ENCODE assay signal across 10 cellular contexts in the genomic region with DNA sequence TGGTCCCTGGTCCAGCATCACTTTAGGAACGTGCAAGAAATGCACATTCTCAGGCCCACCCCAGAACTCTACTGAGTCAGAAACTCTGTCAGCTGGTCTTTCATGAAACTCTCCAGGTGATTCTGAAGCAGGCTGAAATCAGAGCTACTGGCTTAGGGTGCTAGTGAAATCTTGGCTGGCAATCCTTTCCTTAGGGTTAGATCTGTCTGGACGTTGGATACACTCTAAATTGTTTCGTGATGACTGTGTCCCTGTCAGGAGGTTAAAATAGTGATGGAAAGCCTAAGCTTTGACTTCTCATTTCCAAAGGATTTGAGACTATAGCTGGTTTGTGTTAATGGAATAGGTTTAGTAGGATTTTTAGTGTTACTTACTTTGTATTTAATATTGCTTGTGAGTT.
DNase-seq lines count a peak whose midpoint lies in the region; ATAC-seq and TF ChIP-seq lines count a peak whose summit lies in the region.
"Had no signal": no experiment of that assay in that cellular context is flagged by ENCODE, and none has a peak within 500 bp of the region (broad histone marks: within the 10 kb centered on the region; RNA-seq: fewer than 3 reads in every experiment).

No MANE protein-coding gene starts in this region.

- WGBS in IMR-90 (ENCODE audit: extremely low coverage in 2 of 2, insufficient read length in 1 of 2), 2 experiments, result 60% methylated on average over 1 of the region's 3 CpGs; no CpG with 5 or more reads in 1 of the 2 experiments
- WGBS in mammary epithelial cell (ENCODE audit: low coverage, missing lambda C conversion rate), result 0% methylated on average over 3 of the region's 3 CpGs
- 65 to 77% methylated on average over 3 of the region's 3 CpGs for WGBS in thyroid gland, 2 donors

- TF ChIP-seq CTCF in IMR-90 (conservative IDR thresholded peaks at IDR 0.05; ENCODE audit: low read depth, low read length), result no peak
- no peak for TF ChIP-seq CTCF in mammary epithelial cell (conservative IDR thresholded peaks at IDR 0.05 in 1 of 2, IDR thresholded peaks at IDR 0.05 in 1 of 2; ENCODE audit: extremely low read depth in 1 of 2, insufficient read depth in 1 of 2, low read depth in 1 of 2, low read length in 2 of 2)
- no peak for TF ChIP-seq CTCF in thyroid gland (IDR thresholded peaks at IDR 0.05)

- H2AK9ac ChIP-seq in IMR-90 (replicated peaks; ENCODE audit: low read depth, low read length, poor library complexity), result no peak overlapping the region

- BruUV-seq in IMR-90 (replicated peaks; lab: Mats Ljungman, UMichigan) (no TSS peak), mammary epithelial cell (replicated peaks; lab: Mats Ljungman, UMichigan) (no TSS peak)

- H3K4me3 ChIP-seq in IMR-90 (ENCODE audit: insufficient read depth, low read depth, low read length) (no peak overlapping the region), mammary epithelial cell (replicated peaks in 1 of 3; ENCODE audit: insufficient read depth in 1 of 3, low read depth in 2 of 3, low read length in 3 of 3) (no peak overlapping the region), thyroid gland (replicated peaks in 1 of 3) (no peak overlapping the region)
- H3K4me3 ChIP-seq in CD8-positive, alpha-beta memory T cell (ENCODE audit: low read length), result no peak overlapping the region

- no peak overlapping the region for H3K14ac ChIP-seq in IMR-90 (replicated peaks; ENCODE audit: low read depth, low read length)

- peak overlapping the region; percentile 3; the same call in 1 of the 3 replicates for H2BK15ac ChIP-seq in IMR-90 (ENCODE audit: low read depth, low read length)

- peaks cover 27% of the 10 kb centered on the region for H3K4me1 ChIP-seq in IMR-90 (ENCODE audit: control insufficient read depth, insufficient read depth, low read length)
- H3K4me1 ChIP-seq in mammary epithelial cell (ENCODE audit: insufficient read depth, low read length), result peaks cover 61% of the 10 kb centered on the region
- H3K4me1 ChIP-seq in thyroid gland, result peaks cover 16 to 45% of the 10 kb centered on the region in 2 donors
- H3K4me1 ChIP-seq in CD8-positive, alpha-beta memory T cell (ENCODE audit: insufficient read depth, low read length), result no peaks in the 10 kb centered on the region

- intact Hi-C loops in IMR-90 (cut with micrococcal nuclease) (no loop called here), mammary epithelial cell (cut with micrococcal nuclease) (loop anchor here (1.0 to 2.0 kb wide), 2 partner anchors 58 to 100 kb away; no protein-coding TSS in a partner anchor), thyroid gland (cut with DNase I) (no loop called here)

- in situ Hi-C loops in IMR-90 (cut with MboI; ENCODE audit: low sequenced_read_pairs), result no loop called here
- in situ Hi-C loops in mammary epithelial cell (cut with MboI; ENCODE audit: low sequenced_read_pairs in 2 of 2), result no loop called here

- CTCF ChIA-PET in IMR-90 (lab: Yijun Ruan, JAX), result interaction anchor here (1.2 to 1.9 kb wide), 2 partner anchors 12 to 17 kb away, joined by 3 to 4 read pairs; no protein-coding TSS in a partner anchor
- CTCF ChIA-PET in mammary epithelial cell (lab: Charles Lee; ENCODE audit: low non-redundant PET), result no interaction called here
- CTCF ChIA-PET in CD8-positive, alpha-beta memory T cell (lab: Charles Lee), result interaction anchor here (1.5 kb wide), 1 partner anchor 134 kb away, joined by 3 read pairs; no protein-coding TSS in a partner anchor

- no peak overlapping the region for H3K9ac ChIP-seq in IMR-90 (ENCODE audit: low read depth, low read length)
- peak overlapping the region; percentile 61 for H3K9ac ChIP-seq in mammary epithelial cell (ENCODE audit: insufficient read depth, low read length)

- no peaks in the 10 kb centered on the region for H3K27me3 Mint-ChIP-seq in CD8-positive, alpha-beta memory T cell
- no peaks in the 10 kb centered on the region for H3K27me3 Mint-ChIP-seq in T-helper 2 cell treated with Interferon-gamma antibody and Interleukin-4, amounts not matched to agents 5 μg/mL and 100 μg/mL, for 36 hours (ENCODE audit: low read depth)
- H3K27me3 Mint-ChIP-seq: stimulated activated naive CD8-positive, alpha-beta T cell treated with anti-CD3 and anti-CD28 coated beads, Interleukin-15, Interleukin-2, amounts not matched to agents 100 ng/mL and 50 ng/mL, for 24 hours had no signal

- 0 out of 2 replicates have a peak overlapping the region, but pooled peaks have one; percentile 0 for H2BK20ac ChIP-seq in IMR-90 (ENCODE audit: low read depth, low read length)

- no peak for TF ChIP-seq RAD21 in IMR-90 (IDR thresholded peaks at IDR 0.05; ENCODE audit: low read length)

- no peaks in the 10 kb centered on the region for H3K9me3 Mint-ChIP-seq in CD8-positive, alpha-beta memory T cell
- H3K9me3 Mint-ChIP-seq in T-helper 2 cell treated with Interferon-gamma antibody and Interleukin-4, amounts not matched to agents 5 μg/mL and 100 μg/mL, for 36 hours, result no peaks in the 10 kb centered on the region
- H3K9me3 Mint-ChIP-seq: activated T-helper 2 cell treated with anti-CD3 and anti-CD28 coated beads, Interferon-gamma antibody, Interleukin-2, Interleukin-4, amounts not matched to agents 10 μg/mL and 5 μg/mL and 100 μg/mL, durations not matched to agents 14 hours and 24 hours and 36 hours; stimulated activated naive CD8-positive, alpha-beta T cell treated with anti-CD3 and anti-CD28 coated beads, Interleukin-15, Interleukin-2, amounts not matched to agents 100 ng/mL and 50 ng/mL, for 24 hours had no signal

- peaks cover 20% of the 10 kb centered on the region; the same call in 1 of the 2 replicates for H3K9me1 ChIP-seq in IMR-90 (ENCODE audit: insufficient read depth, low read length)

- peak overlapping the region in 1 of 2 experiments; percentile 6; a peak in 1 of 4 replicates for H4K8ac ChIP-seq in IMR-90 (ENCODE audit: low read depth in 2 of 2, low read length in 2 of 2)

- ATAC-seq in IMR-90 (ENCODE audit: low read depth) (no peak), HG03108 (IDR thresholded peaks at IDR 0.05; ENCODE audit: unreplicated experiment) (no peak), GM19395 (IDR thresholded peaks at IDR 0.05; ENCODE audit: unreplicated experiment) (no peak)

- H2AK5ac ChIP-seq in IMR-90 (ENCODE audit: low read depth, low read length), result peak overlapping the region; percentile 2; the same call in 1 of the 2 replicates

- H4K5ac ChIP-seq in IMR-90 (ENCODE audit: low read depth, low read length), result 0 out of 2 replicates have a peak overlapping the region, but pooled peaks have one; percentile 49

- H3K56ac ChIP-seq in IMR-90 (ENCODE audit: extremely low read depth, insufficient read depth, low read length), result no peak overlapping the region; the same call in 1 of the 2 replicates

- H3K27ac Mint-ChIP-seq in CD8-positive, alpha-beta memory T cell, result no peak overlapping the region
- H3K27ac Mint-ChIP-seq in T-helper 2 cell treated with Interferon-gamma antibody and Interleukin-4, amounts not matched to agents 5 μg/mL and 100 μg/mL, for 36 hours, result no peak overlapping the region
- H3K27ac Mint-ChIP-seq: activated T-helper 2 cell treated with anti-CD3 and anti-CD28 coated beads, Interferon-gamma antibody, Interleukin-2, Interleukin-4, amounts not matched to agents 10 μg/mL and 5 μg/mL and 100 μg/mL, durations not matched to agents 14 hours and 24 hours and 36 hours; stimulated activated naive CD8-positive, alpha-beta T cell treated with anti-CD3 and anti-CD28 coated beads, Interleukin-15, Interleukin-2, amounts not matched to agents 100 ng/mL and 50 ng/mL, for 24 hours had no signal

- H2BK120ac ChIP-seq in IMR-90 (ENCODE audit: low read depth, low read length), result peak overlapping the region; percentile 2

- H3K79me2 ChIP-seq in mammary epithelial cell (ENCODE audit: insufficient read depth, low read length), result peaks cover 25% of the 10 kb centered on the region

- H3K23ac ChIP-seq in IMR-90 (ENCODE audit: low read depth, low read length), result no peak overlapping the region

- DNase-seq in IMR-90 (peak; percentile 63), mammary epithelial cell (peak; percentile 94), kidney tubule cell (ENCODE audit: low spot score) (peak; percentile 81), thyroid gland (no peak)
- DNase-seq in CD8-positive, alpha-beta memory T cell, result no peak
- no peak for DNase-seq in T-helper 2 cell treated with Interferon-gamma antibody and Interleukin-4, amounts not matched to agents 5 μg/mL and 100 μg/mL, for 36 hours (ENCODE audit: low spot score)

- H3K36me3 ChIP-seq in IMR-90 (ENCODE audit: control insufficient read depth, insufficient read depth, low read length), result peaks cover 3% of the 10 kb centered on the region
- no peaks in the 10 kb centered on the region for H3K36me3 ChIP-seq in mammary epithelial cell (ENCODE audit: insufficient read depth, low read length)
- no peaks in the 10 kb centered on the region for H3K36me3 ChIP-seq in thyroid gland
- H3K36me3 ChIP-seq in CD8-positive, alpha-beta memory T cell (ENCODE audit: insufficient read depth, low read length), result no peaks in the 10 kb centered on the region

- peak overlapping the region; percentile 94 for H2BK5ac ChIP-seq in IMR-90 (ENCODE audit: low read depth, low read length, poor library complexity, severe bottlenecking)

- POLR2A ChIA-PET in IMR-90 (lab: Charles Lee; ENCODE audit: unreplicated experiment), result no interaction called here
- POLR2A ChIA-PET in CD8-positive, alpha-beta memory T cell (lab: Charles Lee), result interaction anchor here (0.6 kb wide), 1 partner anchor 146 kb away, joined by 5 read pairs; no protein-coding TSS in a partner anchor

- H3K27me3 ChIP-seq in IMR-90 (ENCODE audit: control insufficient read depth, insufficient read depth, low read length), result no peaks in the 10 kb centered on the region
- H3K27me3 ChIP-seq in mammary epithelial cell (ENCODE audit: insufficient read depth, low read length), result no peaks in the 10 kb centered on the region
- H3K27me3 ChIP-seq in thyroid gland, result no peaks in the 10 kb centered on the region
- no peaks in the 10 kb centered on the region for H3K27me3 ChIP-seq in CD8-positive, alpha-beta memory T cell (ENCODE audit: insufficient read depth, low read length, poor library complexity, severe bottlenecking)

- dilution Hi-C loops in IMR-90 (cut with HindIII; ENCODE audit: low sequenced_read_pairs, unreplicated experiment), result no loop called here
- dilution Hi-C loops in mammary epithelial cell (cut with HindIII; ENCODE audit: low sequenced_read_pairs), result loop anchor here (5.0 kb wide), 1 partner anchor 99 kb away; the partner anchor contains the start of gene ARHGAP10

- TF ChIP-seq POLR2A in IMR-90 (IDR thresholded peaks at IDR 0.05; ENCODE audit: low read depth, low read length) (no peak), thyroid gland (IDR thresholded peaks at IDR 0.05) (no peak)

- no peaks in the 10 kb centered on the region for H4K20me1 ChIP-seq in IMR-90 (ENCODE audit: insufficient read depth, low read length)
- H4K20me1 ChIP-seq in mammary epithelial cell (ENCODE audit: insufficient read depth, low read length), result no peaks in the 10 kb centered on the region

- H3K9me3 ChIP-seq in IMR-90 (ENCODE audit: control insufficient read depth, insufficient read depth, low read length), result peaks cover 5% of the 10 kb centered on the region; the same call in 1 of the 2 replicates
- no peaks in the 10 kb centered on the region for H3K9me3 ChIP-seq in mammary epithelial cell (replicated peaks; ENCODE audit: insufficient read depth, low read length)
- H3K9me3 ChIP-seq in thyroid gland, result no peaks in the 10 kb centered on the region
- H3K9me3 ChIP-seq in CD8-positive, alpha-beta memory T cell (ENCODE audit: low read length), result no peaks in the 10 kb centered on the region

- peaks cover 21 to 62% of the 10 kb centered on the region in 2 experiments for H3K79me1 ChIP-seq in IMR-90 (ENCODE audit: low read depth in 1 of 2, low read length in 2 of 2)

- H3K4me3 Mint-ChIP-seq in CD8-positive, alpha-beta memory T cell, result no peak overlapping the region
- no peak overlapping the region for H3K4me3 Mint-ChIP-seq in T-helper 2 cell treated with Interferon-gamma antibody and Interleukin-4, amounts not matched to agents 5 μg/mL and 100 μg/mL, for 36 hours
- H3K4me3 Mint-ChIP-seq: stimulated activated naive CD8-positive, alpha-beta T cell treated with anti-CD3 and anti-CD28 coated beads, Interleukin-15, Interleukin-2, amounts not matched to agents 100 ng/mL and 50 ng/mL, for 24 hours had no signal

- H3K4ac ChIP-seq in IMR-90 (ENCODE audit: low read depth, low read length), result peak overlapping the region; percentile 51

- H3K4me2 ChIP-seq in IMR-90 (ENCODE audit: low read depth, low read length) (peak overlapping the region; percentile 10; the same call in 1 of the 2 replicates), mammary epithelial cell (ENCODE audit: insufficient read depth, low read depth, low read length) (peak overlapping the region; percentile 70)

- H3K36me3 Mint-ChIP-seq in CD8-positive, alpha-beta memory T cell, result peaks cover 5 to 14% (median 8%) of the 10 kb centered on the region in 3 donors
- H3K36me3 Mint-ChIP-seq in T-helper 2 cell treated with Interferon-gamma antibody and Interleukin-4, amounts not matched to agents 5 μg/mL and 100 μg/mL, for 36 hours (ENCODE audit: low read depth), result peaks cover 13% of the 10 kb centered on the region

- H3K4me1 Mint-ChIP-seq in CD8-positive, alpha-beta memory T cell, result peaks cover 13 to 15% (median 13%) of the 10 kb centered on the region in 3 donors
- H3K4me1 Mint-ChIP-seq in T-helper 2 cell treated with Interferon-gamma antibody and Interleukin-4, amounts not matched to agents 5 μg/mL and 100 μg/mL, for 36 hours (ENCODE audit: low read depth), result peaks cover 10% of the 10 kb centered on the region

- peak overlapping the region; percentile 68 for H4K91ac ChIP-seq in IMR-90 (ENCODE audit: insufficient read depth, low read depth, low read length)

- H3K27ac ChIP-seq in IMR-90 (ENCODE audit: insufficient read depth, low read length) (peak overlapping the region; percentile 59), mammary epithelial cell (ENCODE audit: insufficient read depth, low read depth, low read length) (peak overlapping the region; percentile 90), thyroid gland (peak overlapping the region; percentile 83 to 85 (median 84))
- H3K27ac ChIP-seq in CD8-positive, alpha-beta memory T cell (ENCODE audit: low read depth, low read length), result no peak overlapping the region

- H3K18ac ChIP-seq in IMR-90 (ENCODE audit: low read depth, low read length), result no peak overlapping the region

- H2AFZ ChIP-seq in IMR-90 (replicated peaks; ENCODE audit: low read length, poor library complexity) (no peak overlapping the region), mammary epithelial cell (ENCODE audit: low read depth, low read length) (no peak overlapping the region)

Comparison
In these comparisons a context has a peak if more than half of its experiments do, and no peak if none do; other contexts are left out.
1. DNase-seq: peak in IMR-90 (single experiment), mammary epithelial cell (single experiment) and kidney tubule cell (single experiment); none in thyroid gland (0 of 2), CD8-positive, alpha-beta memory T cell (0 of 5) and T-helper 2 cell treated with Interferon-gamma antibody and Interleukin-4, amounts not matched to agents 5 μg/mL and 100 μg/mL, for 36 hours (single experiment).